8 cellular contexts compared by ENCODE assay signal in genomic region chr11:118939948-118940598, GRCh38. TPM values are rescaled to one million over a fixed set of nuclear protein-coding genes. Genes with fewer than 3 reads are reported as not detected.
DNase-seq lines count a peak whose midpoint lies in the region; ATAC-seq, FAIRE-seq and TF ChIP-seq lines count a peak whose summit lies in the region.

No MANE protein-coding gene starts in this region.

- intact Hi-C loops in Caco-2 (cut with micrococcal nuclease; ENCODE audit: unreplicated experiment): no loop called here

- H3K23ac ChIP-seq in H1 (ENCODE audit: insufficient read length): no peak overlapping the region

- H3K27ac ChIP-seq in GM23338 (ENCODE audit: low read depth) (no peak overlapping the region), H1 (ENCODE audit: low read depth, low read length) (no peak overlapping the region)

- H2BK12ac ChIP-seq in H1 (ENCODE audit: low read depth, low read length): peak overlapping the region; percentile 80; the same call in 1 of the 2 replicates

- no peak overlapping the region for H3K56ac ChIP-seq in H1 (replicated peaks; ENCODE audit: insufficient read length, low read depth, low read length)

- H4K5ac ChIP-seq in H1 (ENCODE audit: insufficient read length, low read depth, low read length): peak overlapping the region; percentile 13

- 56% methylated on average over 12 of the region's 14 CpGs; no CpG with 5 or more reads in 1 of the 2 experiments for WGBS in H1 (ENCODE audit: extremely low coverage in 1 of 2, insufficient coverage in 1 of 2, insufficient read length in 1 of 2, insufficient replicate concordance in 2 of 2, low coverage in 1 of 2, low lambda C conversion rate in 2 of 2, missing lambda C conversion rate in 1 of 2), 2 experiments

- H3K27me3 Mint-ChIP-seq in GM23338 (ENCODE audit: insufficient read depth, low read depth, poor library complexity) (peaks cover 8% of the 10 kb centered on the region), Caco-2 (ENCODE audit: insufficient read depth, unreplicated experiment) (no peaks in the 10 kb centered on the region)
- no peaks in the 10 kb centered on the region for H3K27me3 Mint-ChIP-seq in T-helper 2 cell treated with Interferon-gamma antibody and Interleukin-4, amounts not matched to agents 5 μg/mL and 100 μg/mL, for 36 hours (ENCODE audit: low read depth)

- H3K4me3 Mint-ChIP-seq in GM23338: 0 out of 3 replicates have a peak overlapping the region, but pooled peaks have one; percentile 32
- H3K4me3 Mint-ChIP-seq in T-helper 2 cell treated with Interferon-gamma antibody and Interleukin-4, amounts not matched to agents 5 μg/mL and 100 μg/mL, for 36 hours: peak overlapping the region; percentile 34
- H3K4me3 Mint-ChIP-seq in Caco-2 (ENCODE audit: unreplicated experiment): no peak overlapping the region

- H3K9me3 Mint-ChIP-seq in GM23338 (no peaks in the 10 kb centered on the region; the same call in 2 of the 3 replicates), Caco-2 (ENCODE audit: unreplicated experiment) (no peaks in the 10 kb centered on the region)
- H3K9me3 Mint-ChIP-seq in T-helper 2 cell treated with Interferon-gamma antibody and Interleukin-4, amounts not matched to agents 5 μg/mL and 100 μg/mL, for 36 hours: no peaks in the 10 kb centered on the region

- 0 out of 2 replicates have a peak, but pooled peaks cover 4% of the 10 kb centered on the region for H3K27me3 ChIP-seq in GM23338 (ENCODE audit: insufficient read depth)
- 0 out of 7 replicates have a peak, but pooled peaks cover 0 to 4% (median 1%) of the 10 kb centered on the region in 4 experiments for H3K27me3 ChIP-seq in H1 (replicated peaks in 1 of 4; ENCODE audit: control insufficient read depth in 3 of 4, extremely low read depth in 1 of 4, insufficient read depth in 3 of 4, low read length in 3 of 4)
- no peaks in the 10 kb centered on the region for H3K27me3 ChIP-seq in Caco-2 (replicated peaks; ENCODE audit: control insufficient read depth, insufficient read depth, low read length)

- in situ Hi-C loops in GM13977 (cut with MboI; ENCODE audit: low pct_unique_long_range_greater_than_20kb, low sequenced_read_pairs, unreplicated experiment): loop anchor here (25.0 kb wide), 1 partner anchor 253 kb away; the partner anchor contains the start of gene TREH

- H3K36me3 Mint-ChIP-seq in GM23338 (ENCODE audit: low read depth) (no peaks in the 10 kb centered on the region), Caco-2 (ENCODE audit: insufficient read depth, unreplicated experiment) (no peaks in the 10 kb centered on the region)
- H3K36me3 Mint-ChIP-seq in T-helper 2 cell treated with Interferon-gamma antibody and Interleukin-4, amounts not matched to agents 5 μg/mL and 100 μg/mL, for 36 hours (ENCODE audit: low read depth): no peaks in the 10 kb centered on the region

- H3K4me1 Mint-ChIP-seq in GM23338 (peaks cover 27% of the 10 kb centered on the region), Caco-2 (ENCODE audit: low read depth, unreplicated experiment) (peaks cover 6% of the 10 kb centered on the region)
- peaks cover 18% of the 10 kb centered on the region for H3K4me1 Mint-ChIP-seq in T-helper 2 cell treated with Interferon-gamma antibody and Interleukin-4, amounts not matched to agents 5 μg/mL and 100 μg/mL, for 36 hours (ENCODE audit: low read depth)

- CTCF ChIA-PET in H1 (lab: Charles Lee; ENCODE audit: partially characterized antibody) (interaction anchor here (0.8 to 2.9 kb wide), 9 partner anchors 10 to 282 kb away, joined by 3 to 28 read pairs (median 4); no protein-coding TSS in a partner anchor), Caco-2 (lab: Charles Lee) (interaction anchor here (0.8 to 1.0 kb wide), 3 partner anchors 10 to 29 kb away, joined by 3 to 7 read pairs (median 3); partner anchors contain the start of gene BCL9L)

- no peaks in the 10 kb centered on the region for H3K9me2 ChIP-seq in GM23338 (ENCODE audit: insufficient read depth)

- FAIRE-seq in H1 (lab: Jason Lieb, UNC): no peak

- no TSS peak for BruUV-seq in Caco-2 (replicated peaks; lab: Mats Ljungman, UMichigan)

- POLR2A ChIA-PET in H1 (lab: Charles Lee; ENCODE audit: partially characterized antibody): interaction anchor here (0.6 to 2.1 kb wide), 9 partner anchors 11 to 198 kb away, joined by 3 to 12 read pairs (median 4); partner anchors contain the start of gene DDX6
- POLR2A ChIA-PET in Caco-2 (lab: Charles Lee): interaction anchor here (0.5 kb wide), 1 partner anchor 29 kb away, joined by 3 read pairs; no protein-coding TSS in a partner anchor

- H3K14ac ChIP-seq in H1 (ENCODE audit: insufficient read length): no peak overlapping the region

- no peak for TF ChIP-seq EP300 in H1 (IDR thresholded peaks at IDR 0.05; ENCODE audit: borderline replicate concordance in 1 of 2, low read depth in 2 of 2, low read length in 2 of 2)

- no peaks in the 10 kb centered on the region for H3K9me3 ChIP-seq in H1 (ENCODE audit: insufficient read depth in 2 of 2, low read depth in 1 of 2, low read length in 1 of 2)
- no peaks in the 10 kb centered on the region for H3K9me3 ChIP-seq in Caco-2

- H3K36me3 ChIP-seq in GM23338 (ENCODE audit: insufficient read depth) (no peaks in the 10 kb centered on the region), H1 (ENCODE audit: control insufficient read depth in 2 of 4, insufficient read depth in 4 of 4, low read length in 3 of 4) (no peaks in the 10 kb centered on the region), Caco-2 (ENCODE audit: control insufficient read depth, insufficient read depth, low read length) (no peaks in the 10 kb centered on the region)

- H2AK5ac ChIP-seq in H1 (ENCODE audit: low read depth, low read length): peak overlapping the region; percentile 25; the same call in 1 of the 2 replicates

- H2AFZ ChIP-seq in GM23338 (peak overlapping the region; percentile 94), H1 (ENCODE audit: low read length) (peak overlapping the region; percentile 83)

- peak overlapping the region; percentile 84 for H3K18ac ChIP-seq in H1 (ENCODE audit: extremely low read depth, low read length)

- peak; percentile 87 for ATAC-seq in GM23338
- ATAC-seq in GM19463 (IDR thresholded peaks at IDR 0.05; ENCODE audit: unreplicated experiment): no peak

- H3K4me1 ChIP-seq in GM23338 (ENCODE audit: insufficient read depth) (peaks cover 23% of the 10 kb centered on the region), H1 (replicated peaks in 1 of 4; ENCODE audit: control insufficient read depth in 3 of 4, insufficient read depth in 4 of 4, low read length in 3 of 4) (peaks cover 7 to 17% (median 12%) of the 10 kb centered on the region in 4 experiments), Caco-2 (peaks cover 9% of the 10 kb centered on the region; the same call in 1 of the 2 replicates)

- H4K20me1 ChIP-seq in GM23338 (replicated peaks; ENCODE audit: insufficient read depth): no peaks in the 10 kb centered on the region
- no peaks in the 10 kb centered on the region for H4K20me1 ChIP-seq in H1 (replicated peaks in 1 of 2; ENCODE audit: control insufficient read depth in 1 of 2, insufficient read depth in 2 of 2, low read length in 2 of 2)

- H2BK120ac ChIP-seq in H1 (replicated peaks; ENCODE audit: low read depth, low read length): peak overlapping the region; percentile 65

- no peak overlapping the region for H3K4ac ChIP-seq in H1 (replicated peaks; ENCODE audit: insufficient read length, low read depth, low read length)

- H3K79me1 ChIP-seq in H1 (ENCODE audit: low read depth, low read length): no peaks in the 10 kb centered on the region

- H3K27ac Mint-ChIP-seq in GM23338: no peak overlapping the region
- peak overlapping the region; percentile 31 for H3K27ac Mint-ChIP-seq in T-helper 2 cell treated with Interferon-gamma antibody and Interleukin-4, amounts not matched to agents 5 μg/mL and 100 μg/mL, for 36 hours
- no peak overlapping the region for H3K27ac Mint-ChIP-seq in Caco-2 (ENCODE audit: unreplicated experiment)

- H3K79me2 ChIP-seq in GM23338 (replicated peaks; ENCODE audit: insufficient read depth) (no peaks in the 10 kb centered on the region), H1 (ENCODE audit: control insufficient read depth in 1 of 2, insufficient read depth in 2 of 2, low read length in 2 of 2) (no peaks in the 10 kb centered on the region)

- H3K4me3 ChIP-seq in GM23338 (peak overlapping the region; percentile 28; the same call in 1 of the 2 replicates), H1 (ENCODE audit: extremely low read depth in 1 of 4, insufficient read depth in 2 of 4, low read depth in 3 of 4, low read length in 4 of 4) (no peak overlapping the region), Caco-2 (ENCODE audit: low read depth, low read length) (no peak overlapping the region)

- TF ChIP-seq POLR2A in H1 (IDR thresholded peaks at IDR 0.05; ENCODE audit: control extremely low read depth in 1 of 2, low read depth in 2 of 2, low read length in 2 of 2): no peak

- H2BK20ac ChIP-seq in H1 (ENCODE audit: low read length): peak overlapping the region; percentile 90; the same call in 1 of the 2 replicates

- peak overlapping the region; percentile 86 for H4K8ac ChIP-seq in H1 (ENCODE audit: extremely low read depth, insufficient read depth, low read length)

- H3F3A ChIP-seq in GM23338 (replicated peaks; ENCODE audit: low read depth): no peaks in the 10 kb centered on the region

- H4K91ac ChIP-seq in H1 (replicated peaks; ENCODE audit: insufficient read length, low read length): peak overlapping the region; percentile 69

- H3K9ac ChIP-seq in H1 (replicated peaks in 1 of 4; ENCODE audit: extremely low read depth in 1 of 4, low read depth in 3 of 4, low read length in 3 of 4): no peak overlapping the region

- H2BK15ac ChIP-seq in H1 (ENCODE audit: low read length): peak overlapping the region; percentile 46; the same call in 1 of the 2 replicates

- peak overlapping the region; percentile 18; the same call in 1 of the 2 replicates for H2BK5ac ChIP-seq in H1 (ENCODE audit: low read depth, low read length)

- H3K4me2 ChIP-seq in GM23338 (peak overlapping the region; percentile 72), H1 (ENCODE audit: insufficient read depth in 1 of 2, low read depth in 2 of 2, low read length in 2 of 2) (peak overlapping the region in 1 of 2 experiments; percentile 0; a peak in 1 of 4 replicates)

- TF ChIP-seq CTCF in GM23338 (conservative IDR thresholded peaks at IDR 0.05; ENCODE audit: low read depth in 2 of 2): no peak
- no peak for TF ChIP-seq CTCF in H1 (IDR thresholded peaks at IDR 0.05; ENCODE audit: control extremely low read depth in 1 of 3, insufficient read depth in 1 of 3, low read depth in 1 of 3, low read length in 3 of 3)
- TF ChIP-seq CTCF in GM13977 (IDR thresholded peaks at IDR 0.05; ENCODE audit: extremely low read depth, insufficient read depth, missing control alignments): no peak
- no peak for TF ChIP-seq CTCF in Caco-2 (IDR thresholded peaks at IDR 0.05; ENCODE audit: insufficient read depth in 1 of 2, low read depth in 1 of 2, low read length in 1 of 2, severe bottlenecking in 1 of 2, unreplicated experiment in 1 of 2)

- TF ChIP-seq RAD21 in H1 (IDR thresholded peaks at IDR 0.05 in 1 of 2, conservative IDR thresholded peaks at IDR 0.05 in 1 of 2; ENCODE audit: low read depth in 2 of 2, low read length in 2 of 2): no peak

- H3K23me2 ChIP-seq in H1 (ENCODE audit: low read depth, low read length): no peaks in the 10 kb centered on the region

- peak; percentile 80 for DNase-seq in GM23338 (ENCODE audit: low spot score)
- DNase-seq in T-helper 2 cell treated with Interferon-gamma antibody and Interleukin-4, amounts not matched to agents 5 μg/mL and 100 μg/mL, for 36 hours (ENCODE audit: low spot score): peak; percentile 38
- DNase-seq in H1 (ENCODE audit: low read depth in 1 of 2, low spot score in 2 of 2): no peak
- DNase-seq in stimulated activated CD4-positive, alpha-beta T cell treated with anti-CD3 and anti-CD28 coated beads, Interleukin-15, amount 100 ng/mL, for 24 hours: peak; percentile 82
- DNase-seq in GM13977 (ENCODE audit: low spot score): no peak
- DNase-seq in NCI-H446 treated with DMSO at 0.1 percent for 48 hours (lab: John Stamatoyannopoulos, UW): no peak
- DNase-seq in Caco-2: no peak

RNA-seq across cellular contexts. Expression of gene BCL9L, which starts 14.3 kb away (rescaled TPM):
- 24.1 and 35.1 TPM in 2 replicates for total RNA-seq in GM23338 (2014; rRNA removed; shearing (Covaris generic))
- polyA plus RNA-seq in GM23338 (2016; fragmentation: Nextera tagmentation; extraction: Ambion mirVana) (15.9 and 23.6 TPM in 2 replicates), H1 (2011; rRNA removed) (6.2 and 15.7 TPM in 2 replicates)
- 57.8 and 58.2 TPM in 2 replicates for total RNA-seq in H1 (2021; fragmentation: NEBNext Ultra II Directional; extraction: Animal tissue kit (Norgen Biotek cat#: 25700))
- polyA plus RNA-seq in H1 (2011; cell fraction: cytosol; rRNA removed): 4.4 TPM
- polyA plus RNA-seq in H1 (2011; cell fraction: nucleus; rRNA removed): 29.6 TPM
- 40.7 to 56.9 TPM (median 45.3 TPM) in 4 replicates for polyA plus RNA-seq in H1 (2012, experiment 1 of 2)
- 18.6 TPM for polyA plus RNA-seq in H1 (2012, experiment 2 of 2)
- polyA plus RNA-seq in H1 (2013, experiment 1 of 2): 62.5 TPM
- polyA plus RNA-seq in H1 (2013, experiment 2 of 2): 58.3 TPM
- polyA minus RNA-seq in H1 (2011; rRNA and poly(A)+ RNA removed): 4.8 and 6.3 TPM in 2 replicates
- polyA minus RNA-seq in H1 (2011; cell fraction: cytosol; rRNA and poly(A)+ RNA removed): 31.1 TPM
- polyA minus RNA-seq in H1 (2011; cell fraction: nucleus; rRNA and poly(A)+ RNA removed): 20.6 TPM
- 186 and 203 TPM in 2 replicates for total RNA-seq in Caco-2 (2022)

RNA-seq across cellular contexts. Expression of gene UPK2, which starts 16.0 kb away (rescaled TPM):
- not detected in 2 replicates for total RNA-seq in GM23338 (2014; rRNA removed; shearing (Covaris generic))
- 0.74 and 1.4 TPM in 2 replicates for polyA plus RNA-seq in GM23338 (2016; fragmentation: Nextera tagmentation; extraction: Ambion mirVana)
- not detected in 2 replicates for total RNA-seq in H1 (2021; fragmentation: NEBNext Ultra II Directional; extraction: Animal tissue kit (Norgen Biotek cat#: 25700))
- 0.76 and 1.8 TPM in 2 replicates for polyA plus RNA-seq in H1 (2011; rRNA removed)
- 0.34 TPM for polyA plus RNA-seq in H1 (2011; cell fraction: cytosol; rRNA removed)
- polyA plus RNA-seq in H1 (2011; cell fraction: nucleus; rRNA removed): 0.43 TPM
- polyA plus RNA-seq in H1 (2012, experiment 1 of 2): 0.36 to 0.88 TPM (median 0.56 TPM) in 4 replicates
- polyA plus RNA-seq in H1 (2012, experiment 2 of 2): 0.21 TPM
- polyA plus RNA-seq in H1 (2013, experiment 1 of 2): 0.65 TPM
- 0.37 TPM for polyA plus RNA-seq in H1 (2013, experiment 2 of 2)
- polyA minus RNA-seq in H1 (2011; rRNA and poly(A)+ RNA removed): not detected in 2 replicates
- polyA minus RNA-seq in H1 (2011; cell fraction: cytosol; rRNA and poly(A)+ RNA removed): not detected
- polyA minus RNA-seq in H1 (2011; cell fraction: nucleus; rRNA and poly(A)+ RNA removed): not detected
- 1.8 and 3.5 TPM in 2 replicates for total RNA-seq in Caco-2 (2022)

RNA-seq across cellular contexts. Expression of gene FOXR1, which starts 31.5 kb away (rescaled TPM):
- total RNA-seq in GM23338 (2014; rRNA removed; shearing (Covaris generic)): not detected in 2 replicates
- polyA plus RNA-seq in GM23338 (2016; fragmentation: Nextera tagmentation; extraction: Ambion mirVana) (not detected in 2 replicates), H1 (2011; rRNA removed) (not detected in 2 replicates)
- total RNA-seq in H1 (2021; fragmentation: NEBNext Ultra II Directional; extraction: Animal tissue kit (Norgen Biotek cat#: 25700)): not detected in 2 replicates
- not detected for polyA plus RNA-seq in H1 (2011; cell fraction: cytosol; rRNA removed)
- polyA plus RNA-seq in H1 (2011; cell fraction: nucleus; rRNA removed): not detected
- polyA plus RNA-seq in H1 (2012, experiment 1 of 2): not detected in 4 replicates
- not detected for polyA plus RNA-seq in H1 (2012, experiment 2 of 2)
- not detected for polyA plus RNA-seq in H1 (2013, experiment 1 of 2)
- polyA plus RNA-seq in H1 (2013, experiment 2 of 2): not detected
- not detected in 2 replicates for polyA minus RNA-seq in H1 (2011; rRNA and poly(A)+ RNA removed)
- polyA minus RNA-seq in H1 (2011; cell fraction: cytosol; rRNA and poly(A)+ RNA removed): not detected
- polyA minus RNA-seq in H1 (2011; cell fraction: nucleus; rRNA and poly(A)+ RNA removed): not detected
- total RNA-seq in Caco-2 (2022): not detected in 2 replicates

RNA-seq across cellular contexts. Expression of gene CXCR5, which starts 56.4 kb away (rescaled TPM):
- not detected in 2 replicates for total RNA-seq in GM23338 (2014; rRNA removed; shearing (Covaris generic))
- polyA plus RNA-seq in GM23338 (2016; fragmentation: Nextera tagmentation; extraction: Ambion mirVana) (0.18 and 0.96 TPM in 2 replicates), H1 (2011; rRNA removed) (not detected in 2 replicates)
- total RNA-seq in H1 (2021; fragmentation: NEBNext Ultra II Directional; extraction: Animal tissue kit (Norgen Biotek cat#: 25700)): not detected in 2 replicates
- not detected for polyA plus RNA-seq in H1 (2011; cell fraction: cytosol; rRNA removed)
- polyA plus RNA-seq in H1 (2011; cell fraction: nucleus; rRNA removed): not detected
- polyA plus RNA-seq in H1 (2012, experiment 1 of 2): not detected in 4 replicates
- polyA plus RNA-seq in H1 (2012, experiment 2 of 2): not detected
- not detected for polyA plus RNA-seq in H1 (2013, experiment 1 of 2)
- polyA plus RNA-seq in H1 (2013, experiment 2 of 2): not detected
- not detected in 2 replicates for polyA minus RNA-seq in H1 (2011; rRNA and poly(A)+ RNA removed)
- not detected for polyA minus RNA-seq in H1 (2011; cell fraction: cytosol; rRNA and poly(A)+ RNA removed)
- polyA minus RNA-seq in H1 (2011; cell fraction: nucleus; rRNA and poly(A)+ RNA removed): not detected
- total RNA-seq in Caco-2 (2022): not detected in 2 replicates

RNA-seq across cellular contexts. Expression of gene CENATAC, which starts 57.9 kb away (rescaled TPM):
- total RNA-seq in GM23338 (2014; rRNA removed; shearing (Covaris generic)): 34.3 and 34.5 TPM in 2 replicates
- polyA plus RNA-seq in GM23338 (2016; fragmentation: Nextera tagmentation; extraction: Ambion mirVana): 31.7 and 33.4 TPM in 2 replicates
- total RNA-seq in H1 (2021; fragmentation: NEBNext Ultra II Directional; extraction: Animal tissue kit (Norgen Biotek cat#: 25700)): 33.1 and 36.4 TPM in 2 replicates
- 20.1 and 22.7 TPM in 2 replicates for polyA plus RNA-seq in H1 (2011; rRNA removed)
- polyA plus RNA-seq in H1 (2011; cell fraction: cytosol; rRNA removed): 27.0 TPM
- polyA plus RNA-seq in H1 (2011; cell fraction: nucleus; rRNA removed): 33.9 TPM
- polyA plus RNA-seq in H1 (2012, experiment 1 of 2): 31.1 to 37.2 TPM (median 35.4 TPM) in 4 replicates
- polyA plus RNA-seq in H1 (2012, experiment 2 of 2): 15.7 TPM
- polyA plus RNA-seq in H1 (2013, experiment 1 of 2): 41.8 TPM
- polyA plus RNA-seq in H1 (2013, experiment 2 of 2): 33.2 TPM
- polyA minus RNA-seq in H1 (2011; rRNA and poly(A)+ RNA removed): 29.4 and 32.4 TPM in 2 replicates
- polyA minus RNA-seq in H1 (2011; cell fraction: cytosol; rRNA and poly(A)+ RNA removed): 18.3 TPM
- polyA minus RNA-seq in H1 (2011; cell fraction: nucleus; rRNA and poly(A)+ RNA removed): 50.4 TPM
- total RNA-seq in Caco-2 (2022): 185 and 194 TPM in 2 replicates

Comparison
In these comparisons a context has a peak if more than half of its experiments do, and no peak if none do; other contexts are left out.
1. DNase-seq: peak in GM23338 (single experiment), T-helper 2 cell treated with Interferon-gamma antibody and Interleukin-4, amounts not matched to agents 5 μg/mL and 100 μg/mL, for 36 hours (single experiment) and stimulated activated CD4-positive, alpha-beta T cell treated with anti-CD3 and anti-CD28 coated beads, Interleukin-15, amount 100 ng/mL, for 24 hours (single experiment); none in H1 (0 of 2), GM13977 (single experiment), NCI-H446 treated with DMSO at 0.1 percent for 48 hours (single experiment) and Caco-2 (0 of 2).